In genomic region chr3:50359760-50360110, GRCh38 we compare ENCODE assay signal across 8 cellular contexts. TPM values are rescaled to one million over a fixed set of nuclear protein-coding genes. Genes with fewer than 3 reads are reported as not detected.
A peak's percentile ranks its signal among the peaks of the same experiment; 100 is the strongest.
DNase-seq lines count a peak whose midpoint lies in the region; ATAC-seq, FAIRE-seq and TF ChIP-seq lines count a peak whose summit lies in the region.

No MANE protein-coding gene starts in this region.

- RAD21 ChIA-PET in GM12878 (lab: Charles Lee; ENCODE audit: unreplicated experiment), result interaction anchor here (0.6 kb wide), 1 partner anchor 23 kb away, joined by 3 read pairs; no protein-coding TSS in a partner anchor

- no peak for TF ChIP-seq EP300 in GM12878 (IDR thresholded peaks at IDR 0.05; ENCODE audit: borderline replicate concordance in 1 of 2, control insufficient read depth in 1 of 2, low read depth in 2 of 2, low read length in 2 of 2)

- no peak overlapping the region for H3K27ac ChIP-seq in GM12878 (ENCODE audit: control insufficient read depth, insufficient read depth)

- H3K4me3 Mint-ChIP-seq in neural crest cell, result peak overlapping the region; percentile 97

- peaks cover 42% of the 10 kb centered on the region for H3K4me1 Mint-ChIP-seq in neural crest cell

- in situ Hi-C loops in GM12878 (cut with MboI), result loop anchor here (10.0 kb wide), 1 partner anchor 1025 kb away; the partner anchor contains the start of gene MANF

- peaks cover 2% of the 10 kb centered on the region; the same call in 1 of the 2 replicates for H4K20me1 ChIP-seq in GM12878 (ENCODE audit: control insufficient read depth, insufficient read depth)

- H3K9me3 Mint-ChIP-seq in neural crest cell, result no peaks in the 10 kb centered on the region

- no peak overlapping the region for H3K9ac ChIP-seq in GM12878 (ENCODE audit: control insufficient read depth, insufficient read depth, low read length)

- no peaks in the 10 kb centered on the region for H3K27me3 Mint-ChIP-seq in neural crest cell (ENCODE audit: low read depth)

- H3K9me3 ChIP-seq in GM12878 (replicated peaks; ENCODE audit: control insufficient read depth, insufficient read depth, low read length), result no peaks in the 10 kb centered on the region

- H3K36me3 Mint-ChIP-seq in neural crest cell (ENCODE audit: low read depth), result no peaks in the 10 kb centered on the region

- DNase-seq in GM12864 (ENCODE audit: low read depth), result no peak
- DNase-seq in GM12878 (ENCODE audit: low read depth, low spot score), result no peak
- no peak for DNase-seq in neural crest cell (ENCODE audit: low read depth, low spot score)
- no peak for DNase-seq in NCI-H2227 (lab: John Stamatoyannopoulos, UW; ENCODE audit: unreplicated experiment)
- no peak for DNase-seq in AG08396 (ENCODE audit: low spot score)
- no peak for DNase-seq in NCI-H82 treated with DMSO at 0.1 percent for 48 hours (lab: John Stamatoyannopoulos, UW; ENCODE audit: unreplicated experiment)
- no peak for DNase-seq in foreskin melanocyte

- CTCF ChIA-PET in GM12878 (lab: Yijun Ruan, JAX), result interaction anchor here (0.9 kb wide), 1 partner anchor 195 kb away, joined by 4 read pairs; no protein-coding TSS in a partner anchor

- BruUV-seq in GM12878 (replicated peaks; lab: Mats Ljungman, UMichigan), result no TSS peak

- TF ChIP-seq CTCF in GM12864 (IDR thresholded peaks at IDR 0.05; ENCODE audit: low read depth, low read length, missing control alignments), result no peak
- no peak for TF ChIP-seq CTCF in GM12878 (IDR thresholded peaks at IDR 0.05 in 2 of 3, conservative IDR thresholded peaks at IDR 0.05 in 1 of 3; ENCODE audit: control insufficient read depth in 2 of 3, extremely low read depth in 1 of 3, insufficient read depth in 1 of 3, low read depth in 3 of 3, low read length in 3 of 3)
- TF ChIP-seq CTCF in neural crest cell (conservative IDR thresholded peaks at IDR 0.05), result no peak

- H3K27ac Mint-ChIP-seq in neural crest cell (ENCODE audit: unreplicated experiment), result peak overlapping the region; percentile 9

- peaks cover 33% of the 10 kb centered on the region for H3K79me2 ChIP-seq in GM12878 (ENCODE audit: control insufficient read depth, insufficient read depth, low read length)

- no peak for TF ChIP-seq RAD21 in GM12878 (IDR thresholded peaks at IDR 0.05; ENCODE audit: insufficient read depth, low read depth, low read length)

- intact Hi-C loops in GM12878 (cut with micrococcal nuclease; ENCODE audit: unreplicated experiment), result loop anchor here (1.0 kb wide), 1 partner anchor 8 kb away; no protein-coding TSS in a partner anchor

- ATAC-seq in HG02973 (IDR thresholded peaks at IDR 0.05; ENCODE audit: unreplicated experiment) (peak; percentile 4), GM12878 (peak; percentile 20)

- peaks cover 18% of the 10 kb centered on the region for H3K4me1 ChIP-seq in GM12878 (ENCODE audit: control insufficient read depth, insufficient read depth, low read length)

- H3K27me3 ChIP-seq in GM12878 (replicated peaks in 1 of 2; ENCODE audit: control insufficient read depth in 2 of 2, insufficient read depth in 2 of 2, low read length in 1 of 2), result no peaks in the 10 kb centered on the region

- SMC1A ChIA-PET in GM12878 (lab: Charles Lee; ENCODE audit: uncharacterized antibody, unreplicated experiment), result interaction anchor here (0.8 to 1.0 kb wide), 2 partner anchors 10 to 23 kb away, joined by 4 read pairs; partner anchors contain the start of genes CYB561D2 and NPRL2

- H3K4me3 ChIP-seq in GM12864 (ENCODE audit: low read depth, low read length) (peak overlapping the region; percentile 70), GM12878 (peak overlapping the region; percentile 49)

- 8% methylated on average over 8 of the region's 8 CpGs for WGBS in GM12878 (ENCODE audit: insufficient coverage, insufficient replicate concordance, low lambda C conversion rate, missing lambda C conversion rate)

- POLR2A ChIA-PET in GM12878 (lab: Charles Lee), result interaction anchor here (0.6 to 3.2 kb wide), 3 partner anchors 10 to 227 kb away, joined by 3 to 24 read pairs (median 5); partner anchors contain the start of genes CYB561D2 and NPRL2

- peak overlapping the region; percentile 82 for H3K4me2 ChIP-seq in GM12878 (ENCODE audit: control insufficient read depth, insufficient read depth)

- peak overlapping the region; percentile 99 for H2AFZ ChIP-seq in GM12878 (ENCODE audit: control insufficient read depth, low read depth, low read length)

- FAIRE-seq in GM12878 (lab: Jason Lieb, UNC), result no peak

- peaks cover 3 to 17% of the 10 kb centered on the region in 2 experiments; a peak in 2 of 4 replicates for H3K36me3 ChIP-seq in GM12878 (ENCODE audit: control insufficient read depth in 2 of 2, insufficient read depth in 2 of 2, low read length in 1 of 2)

- TF ChIP-seq POLR2A in GM12878 (IDR thresholded peaks at IDR 0.05; ENCODE audit: low read depth, low read length), result no peak

RNA-seq across cellular contexts. Expression of gene TMEM115, which starts 0.4 kb away (rescaled TPM):
- 18.9 and 20.4 TPM in 2 replicates for total RNA-seq in GM12878 (2013; cell fraction: nucleolus; rRNA removed)
- 18.1 and 18.7 TPM in 2 replicates for total RNA-seq in GM12878 (2014; rRNA removed)
- total RNA-seq in GM12878 (2014; rRNA removed; fragmentation: Illumina TruSeq; extraction: Trizol), result 7.1 and 8.0 TPM in 2 replicates
- 15.9 and 18.4 TPM in 2 replicates for total RNA-seq in GM12878 (2021)
- polyA plus RNA-seq in GM12878 (2011; ENCODE audit: low read depth), result 4.3 TPM
- polyA plus RNA-seq in GM12878 (2011; rRNA removed), result 4.2 and 8.8 TPM in 2 replicates
- polyA plus RNA-seq in GM12878 (2011; cell fraction: cytosol; rRNA removed), result 16.0 and 22.1 TPM in 2 replicates
- polyA plus RNA-seq in GM12878 (2011; cell fraction: nucleus; rRNA removed), result 31.3 and 34.9 TPM in 2 replicates
- polyA plus RNA-seq in GM12878 (2012), result 9.5 and 11.6 TPM in 2 replicates
- polyA plus RNA-seq in GM12878 (2014; fragmentation: Illumina TruSeq; extraction: Trizol), result 3.6 and 10.1 TPM in 2 replicates
- 1 to 10 TPM; 1.9 to 2.5 TPM for polyA plus RNA-seq in GM12878 (2014; fragmentation: Nextera tagmentation; extraction: Ambion mirVana)
- 16.9 and 18.8 TPM in 2 replicates for polyA plus RNA-seq in GM12878 (2014; rRNA removed)
- polyA plus RNA-seq in GM12878 (2016; fragmentation: Nextera tagmentation; extraction: Ambion mirVana), result 10 to 100 TPM; 16.4 to 17.6 TPM
- polyA minus RNA-seq in GM12878 (2011; rRNA and poly(A)+ RNA removed), result 8.8 and 21.1 TPM in 2 replicates
- polyA minus RNA-seq in GM12878 (2011; cell fraction: cytosol; rRNA and poly(A)+ RNA removed), result 7.1 and 8.2 TPM in 2 replicates
- 16.6 and 22.0 TPM in 2 replicates for polyA minus RNA-seq in GM12878 (2011; cell fraction: nucleus; rRNA and poly(A)+ RNA removed)
- 37.8 and 39.2 TPM in 2 replicates for total RNA-seq in neural crest cell

RNA-seq across cellular contexts. Expression of gene CYB561D2, which starts 9.1 kb away (rescaled TPM):
- 16.8 and 22.6 TPM in 2 replicates for total RNA-seq in GM12878 (2013; cell fraction: nucleolus; rRNA removed)
- total RNA-seq in GM12878 (2014; rRNA removed) (33.4 and 34.6 TPM in 2 replicates), GM12878 (2014; rRNA removed; fragmentation: Illumina TruSeq; extraction: Trizol) (11.9 and 13.6 TPM in 2 replicates), GM12878 (2021) (19.2 and 20.8 TPM in 2 replicates), neural crest cell (11.7 and 12.8 TPM in 2 replicates)
- 12.3 TPM for polyA plus RNA-seq in GM12878 (2011; ENCODE audit: low read depth)
- polyA plus RNA-seq in GM12878 (2011; rRNA removed) (8.6 and 16.8 TPM in 2 replicates), GM12878 (2014; fragmentation: Illumina TruSeq; extraction: Trizol) (5.9 and 9.2 TPM in 2 replicates), GM12878 (2014; fragmentation: Nextera tagmentation; extraction: Ambion mirVana) (10 to 100 TPM in 1 of 2 experiments, 1 to 10 TPM in 1; 7.6 to 11.9 TPM), GM12878 (2014; rRNA removed) (24.1 and 29.1 TPM in 2 replicates), GM12878 (2016; fragmentation: Nextera tagmentation; extraction: Ambion mirVana) (10 to 100 TPM; 35.5 to 39.2 TPM)
- polyA plus RNA-seq in GM12878 (2011; cell fraction: cytosol; rRNA removed), result 28.7 and 40.9 TPM in 2 replicates
- polyA plus RNA-seq in GM12878 (2011; cell fraction: nucleus; rRNA removed), result 27.2 TPM in 2 replicates
- polyA plus RNA-seq in GM12878 (2012), result 18.7 and 21.2 TPM in 2 replicates
- 18.7 and 25.9 TPM in 2 replicates for polyA minus RNA-seq in GM12878 (2011; rRNA and poly(A)+ RNA removed)
- 3.3 and 6.0 TPM in 2 replicates for polyA minus RNA-seq in GM12878 (2011; cell fraction: cytosol; rRNA and poly(A)+ RNA removed)
- 15.4 and 21.0 TPM in 2 replicates for polyA minus RNA-seq in GM12878 (2011; cell fraction: nucleus; rRNA and poly(A)+ RNA removed)

RNA-seq across cellular contexts. Expression of gene NPRL2, which starts 9.2 kb away (rescaled TPM):
- total RNA-seq in GM12878 (2013; cell fraction: nucleolus; rRNA removed), result 30.5 and 38.0 TPM in 2 replicates
- total RNA-seq in GM12878 (2014; rRNA removed) (34.6 and 35.4 TPM in 2 replicates), GM12878 (2014; rRNA removed; fragmentation: Illumina TruSeq; extraction: Trizol) (15.0 and 17.8 TPM in 2 replicates), GM12878 (2021) (19.4 and 22.9 TPM in 2 replicates), neural crest cell (29.7 and 30.6 TPM in 2 replicates)
- polyA plus RNA-seq in GM12878 (2011; ENCODE audit: low read depth), result 21.3 TPM
- polyA plus RNA-seq in GM12878 (2011; rRNA removed) (39.4 and 54.2 TPM in 2 replicates), GM12878 (2014; fragmentation: Illumina TruSeq; extraction: Trizol) (12.9 and 22.5 TPM in 2 replicates), GM12878 (2014; fragmentation: Nextera tagmentation; extraction: Ambion mirVana) (10 to 100 TPM; 33.6 to 36.2 TPM), GM12878 (2014; rRNA removed) (34.0 and 38.8 TPM in 2 replicates), GM12878 (2016; fragmentation: Nextera tagmentation; extraction: Ambion mirVana) (10 to 100 TPM; 31.0 to 32.1 TPM)
- 54.1 and 62.7 TPM in 2 replicates for polyA plus RNA-seq in GM12878 (2011; cell fraction: cytosol; rRNA removed)
- polyA plus RNA-seq in GM12878 (2011; cell fraction: nucleus; rRNA removed), result 112 and 156 TPM in 2 replicates
- polyA plus RNA-seq in GM12878 (2012), result 27.8 and 29.3 TPM in 2 replicates
- 52.4 and 60.3 TPM in 2 replicates for polyA minus RNA-seq in GM12878 (2011; rRNA and poly(A)+ RNA removed)
- 8.6 and 14.4 TPM in 2 replicates for polyA minus RNA-seq in GM12878 (2011; cell fraction: cytosol; rRNA and poly(A)+ RNA removed)
- 24.1 and 29.8 TPM in 2 replicates for polyA minus RNA-seq in GM12878 (2011; cell fraction: nucleus; rRNA and poly(A)+ RNA removed)

RNA-seq across cellular contexts. Expression of gene ZMYND10, which starts 14.2 kb away (rescaled TPM):
- total RNA-seq in GM12878 (2013; cell fraction: nucleolus; rRNA removed), result 1.6 and 2.2 TPM in 2 replicates
- total RNA-seq in GM12878 (2014; rRNA removed), result 0.11 and 0.60 TPM in 2 replicates
- total RNA-seq in GM12878 (2014; rRNA removed; fragmentation: Illumina TruSeq; extraction: Trizol), result 0.14 and 0.27 TPM in 2 replicates
- 0.45 and 0.80 TPM in 2 replicates for total RNA-seq in GM12878 (2021)
- polyA plus RNA-seq in GM12878 (2011; ENCODE audit: low read depth), result 0.60 TPM
- 0.40 and 1.0 TPM in 2 replicates for polyA plus RNA-seq in GM12878 (2011; rRNA removed)
- 0.60 and 1.2 TPM in 2 replicates for polyA plus RNA-seq in GM12878 (2011; cell fraction: cytosol; rRNA removed)
- 7.6 and 7.9 TPM in 2 replicates for polyA plus RNA-seq in GM12878 (2011; cell fraction: nucleus; rRNA removed)
- 0.66 and 0.72 TPM in 2 replicates for polyA plus RNA-seq in GM12878 (2012)
- 0.18 TPM in 1 of 2 replicates, not detected in the other for polyA plus RNA-seq in GM12878 (2014; fragmentation: Illumina TruSeq; extraction: Trizol)
- under 1 TPM; 0.26 to 0.40 TPM for polyA plus RNA-seq in GM12878 (2014; fragmentation: Nextera tagmentation; extraction: Ambion mirVana)
- polyA plus RNA-seq in GM12878 (2014; rRNA removed), result 0.35 and 0.91 TPM in 2 replicates
- polyA plus RNA-seq in GM12878 (2016; fragmentation: Nextera tagmentation; extraction: Ambion mirVana), result under 1 TPM; 0.66 to 0.94 TPM
- polyA minus RNA-seq in GM12878 (2011; rRNA and poly(A)+ RNA removed), result 0.44 and 1.2 TPM in 2 replicates
- not detected in 2 replicates for polyA minus RNA-seq in GM12878 (2011; cell fraction: cytosol; rRNA and poly(A)+ RNA removed)
- 0.73 and 2.7 TPM in 2 replicates for polyA minus RNA-seq in GM12878 (2011; cell fraction: nucleus; rRNA and poly(A)+ RNA removed)
- 2.3 and 2.5 TPM in 2 replicates for total RNA-seq in neural crest cell

RNA-seq across cellular contexts. Expression of gene RASSF1, which starts 19.1 kb away (rescaled TPM):
- 67.1 and 75.3 TPM in 2 replicates for total RNA-seq in GM12878 (2013; cell fraction: nucleolus; rRNA removed)
- total RNA-seq in GM12878 (2014; rRNA removed) (39.3 and 40.1 TPM in 2 replicates), GM12878 (2014; rRNA removed; fragmentation: Illumina TruSeq; extraction: Trizol) (15.7 and 16.1 TPM in 2 replicates), GM12878 (2021) (30.9 and 35.2 TPM in 2 replicates), neural crest cell (15.1 and 16.8 TPM in 2 replicates)
- 19.6 TPM for polyA plus RNA-seq in GM12878 (2011; ENCODE audit: low read depth)
- polyA plus RNA-seq in GM12878 (2011; rRNA removed) (36.4 and 59.6 TPM in 2 replicates), GM12878 (2014; fragmentation: Illumina TruSeq; extraction: Trizol) (9.6 and 18.5 TPM in 2 replicates), GM12878 (2014; fragmentation: Nextera tagmentation; extraction: Ambion mirVana) (10 to 100 TPM in 1 of 2 experiments, 1 to 10 TPM in 1; 4.4 to 10.3 TPM), GM12878 (2014; rRNA removed) (54.1 and 61.3 TPM in 2 replicates), GM12878 (2016; fragmentation: Nextera tagmentation; extraction: Ambion mirVana) (10 to 100 TPM; 48.7 to 49.1 TPM)
- polyA plus RNA-seq in GM12878 (2011; cell fraction: cytosol; rRNA removed), result 62.1 and 82.5 TPM in 2 replicates
- 136 and 141 TPM in 2 replicates for polyA plus RNA-seq in GM12878 (2011; cell fraction: nucleus; rRNA removed)
- 38.7 and 39.3 TPM in 2 replicates for polyA plus RNA-seq in GM12878 (2012)
- 16.2 and 26.6 TPM in 2 replicates for polyA minus RNA-seq in GM12878 (2011; rRNA and poly(A)+ RNA removed)
- polyA minus RNA-seq in GM12878 (2011; cell fraction: cytosol; rRNA and poly(A)+ RNA removed), result 9.3 and 11.9 TPM in 2 replicates
- 22.7 and 30.4 TPM in 2 replicates for polyA minus RNA-seq in GM12878 (2011; cell fraction: nucleus; rRNA and poly(A)+ RNA removed)
